In the genomic region with DNA sequence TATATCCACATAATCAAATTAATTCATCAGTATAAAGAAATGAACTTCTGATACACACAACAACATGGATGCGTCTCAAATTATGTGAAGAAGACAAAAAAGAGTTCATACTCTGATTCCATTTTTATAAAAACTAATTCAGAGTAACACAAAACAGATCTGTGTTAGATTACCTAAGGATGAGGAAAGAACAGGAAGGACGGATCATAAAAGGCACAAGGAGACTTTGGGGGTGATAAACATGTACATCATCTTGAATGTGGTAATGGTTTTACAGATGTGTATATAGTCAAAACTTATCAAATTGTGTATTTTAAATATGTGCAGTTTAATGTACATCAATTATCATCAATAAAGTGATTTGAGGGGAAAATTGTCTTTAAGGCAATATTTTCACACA, we compare ENCODE assay signal across 26 cellular contexts.
"Had no signal": no experiment of that assay in that cellular context is flagged by ENCODE, and none has a peak within 500 bp of the region (broad histone marks: within the 10 kb centered on the region; RNA-seq: fewer than 3 reads in every experiment).

No MANE protein-coding gene starts in this region.

- FAIRE-seq: keratinocyte had no signal

- H3K4me1 ChIP-seq: gastrocnemius medialis had no signal

- ATAC-seq: effector memory CD8-positive, alpha-beta T cell; esophagus mucosa; gastrocnemius medialis; heart right ventricle; left cardiac atrium; left lung; left ventricle myocardium superior; lower lobe of right lung; mucosa of descending colon; naive thymus-derived CD8-positive, alpha-beta T cell had no signal

- H3K27ac ChIP-seq: epithelial cell of prostate, esophagus squamous epithelium, gastrocnemius medialis, heart right ventricle, left lung, lower lobe of right lung had no signal

- H3K27me3 Mint-ChIP-seq: effector memory CD8-positive, alpha-beta T cell had no signal

- H3K9me3 ChIP-seq: gastrocnemius medialis, left lung, lower lobe of right lung had no signal

- DNase-seq: cortex of kidney; effector CD8-positive, alpha-beta T cell; effector memory CD8-positive, alpha-beta T cell; endodermal cell; erythroblast; esophagus squamous epithelium; foreskin fibroblast; foreskin melanocyte; gastrocnemius medialis; glutamatergic neuron; head of caudate nucleus; heart right ventricle; hippocampal formation; left cardiac atrium; left lung; left ventricle myocardium superior; lower lobe of right lung; mesenchymal stem cell; mucosa of descending colon; naive B cell; naive thymus-derived CD8-positive, alpha-beta T cell had no signal

- H3K9me3 Mint-ChIP-seq: dendritic cell treated with granulocyte-macrophage colony-stimulating factor and Interleukin-4, amounts not matched to agents 40 ng/mL and 50 ng/mL, for 4 days; effector memory CD8-positive, alpha-beta T cell; endodermal cell; naive thymus-derived CD8-positive, alpha-beta T cell had no signal

- H3K4me3 Mint-ChIP-seq: dendritic cell treated with granulocyte-macrophage colony-stimulating factor and Interleukin-4, amounts not matched to agents 40 ng/mL and 50 ng/mL, for 4 days; effector memory CD8-positive, alpha-beta T cell; endodermal cell; mesothelial cell of epicardium; naive B cell; naive thymus-derived CD8-positive, alpha-beta T cell had no signal

- H3K27ac Mint-ChIP-seq: dendritic cell treated with granulocyte-macrophage colony-stimulating factor and Interleukin-4, amounts not matched to agents 40 ng/mL and 50 ng/mL, for 4 days; effector memory CD8-positive, alpha-beta T cell; endodermal cell; mesothelial cell of epicardium had no signal

- H3K36me3 ChIP-seq: gastrocnemius medialis, left lung, lower lobe of right lung had no signal

- H3K27me3 ChIP-seq: esophagus squamous epithelium, gastrocnemius medialis had no signal

- H3K36me3 Mint-ChIP-seq: mesothelial cell of epicardium had no signal

- H3K4me3 ChIP-seq: esophagus squamous epithelium, gastrocnemius medialis, heart right ventricle, left lung, lower lobe of right lung, mucosa of descending colon had no signal
